16 cellular contexts compared by ENCODE assay signal in genomic region chr3:106827515-106828213, GRCh38.
DNase-seq lines count a peak whose midpoint lies in the region; ATAC-seq and TF ChIP-seq lines count a peak whose summit lies in the region.
"Had no signal": no experiment of that assay in that cellular context is flagged by ENCODE, and none has a peak within 500 bp of the region (broad histone marks: within the 10 kb centered on the region; RNA-seq: fewer than 3 reads in every experiment).

No MANE protein-coding gene starts in this region.

- H3K27me3 ChIP-seq in SJCRH30, result no peaks in the 10 kb centered on the region
- no peaks in the 10 kb centered on the region for H3K27me3 ChIP-seq in Peyer's patch

- peaks cover 17% of the 10 kb centered on the region for H3K9me3 Mint-ChIP-seq in T-helper 1 cell treated with Interleukin-12 subunit alpha and Interleukin-12 subunit beta and Interleukin-4 antibody, amounts not matched to agents 30 μg/mL and 1 μg/mL, for 36 hours

- no peak for DNase-seq in T-helper 1 cell
- DNase-seq in SJCRH30, result peak in 1 of 2 experiments; percentile 38
- peak; percentile 63 for DNase-seq in fibroblast of villous mesenchyme (ENCODE audit: low read depth)
- DNase-seq in renal cortical epithelial cell (ENCODE audit: low read depth), result peak; percentile 32
- no peak for DNase-seq in GF-D8 (lab: John Stamatoyannopoulos, UW)
- DNase-seq in Peyer's patch, result no peak
- DNase-seq: 8988T; activated CD4-positive, alpha-beta T cell treated with anti-CD3 and anti-CD28 coated beads for 48 hours; activated T-cell treated with anti-CD3 and anti-CD28 coated beads, Interleukin-2, amount 50 U/mL, for 24 hours; COR-L47; dermis blood vessel endothelial cell; stimulated activated naive CD4-positive, alpha-beta T cell; SW 1271 had no signal

- peaks cover 10% of the 10 kb centered on the region for H3K4me1 Mint-ChIP-seq in T-helper 1 cell treated with Interleukin-12 subunit alpha and Interleukin-12 subunit beta and Interleukin-4 antibody, amounts not matched to agents 30 μg/mL and 1 μg/mL, for 36 hours (ENCODE audit: low read depth)

- no peak for TF ChIP-seq POLR2A in Peyer's patch (IDR thresholded peaks at IDR 0.05)

- H3K36me3 Mint-ChIP-seq in T-helper 1 cell treated with Interleukin-12 subunit alpha and Interleukin-12 subunit beta and Interleukin-4 antibody, amounts not matched to agents 30 μg/mL and 1 μg/mL, for 36 hours (ENCODE audit: low read depth), result no peaks in the 10 kb centered on the region

- H3K4me1 ChIP-seq in SJCRH30 (peaks cover 60% of the 10 kb centered on the region), Peyer's patch (no peaks in the 10 kb centered on the region)

- ATAC-seq in GM18858 (IDR thresholded peaks at IDR 0.05; ENCODE audit: unreplicated experiment), result no peak

- H3K9me3 ChIP-seq in SJCRH30 (replicated peaks) (no peaks in the 10 kb centered on the region; the same call in 1 of the 2 replicates), Peyer's patch (no peaks in the 10 kb centered on the region)

- H3K4me3 Mint-ChIP-seq in T-helper 1 cell treated with Interleukin-12 subunit alpha and Interleukin-12 subunit beta and Interleukin-4 antibody, amounts not matched to agents 30 μg/mL and 1 μg/mL, for 36 hours, result no peak overlapping the region
- H3K4me3 Mint-ChIP-seq: activated T-cell treated with anti-CD3 and anti-CD28 coated beads, Interleukin-2, amount 50 U/mL, for 24 hours had no signal

- no peaks in the 10 kb centered on the region for H3K27me3 Mint-ChIP-seq in T-helper 1 cell treated with Interleukin-12 subunit alpha and Interleukin-12 subunit beta and Interleukin-4 antibody, amounts not matched to agents 30 μg/mL and 1 μg/mL, for 36 hours (ENCODE audit: low read depth)
- H3K27me3 Mint-ChIP-seq: activated T-cell treated with anti-CD3 and anti-CD28 coated beads, Interleukin-2, amount 50 U/mL, for 24 hours had no signal

- no peaks in the 10 kb centered on the region for H3K36me3 ChIP-seq in SJCRH30
- H3K36me3 ChIP-seq in Peyer's patch, result no peaks in the 10 kb centered on the region

- H3K4me3 ChIP-seq in SJCRH30 (peak overlapping the region; percentile 7; the same call in 1 of the 2 replicates), fibroblast of villous mesenchyme (ENCODE audit: low read depth, low read length) (no peak overlapping the region), Peyer's patch (no peak overlapping the region)
- H3K4me3 ChIP-seq: lung had no signal

- H3K27ac Mint-ChIP-seq in T-helper 1 cell treated with Interleukin-12 subunit alpha and Interleukin-12 subunit beta and Interleukin-4 antibody, amounts not matched to agents 30 μg/mL and 1 μg/mL, for 36 hours, result peak overlapping the region; percentile 15
- H3K27ac Mint-ChIP-seq: activated T-cell treated with anti-CD3 and anti-CD28 coated beads, Interleukin-2, amount 50 U/mL, for 24 hours had no signal

- peak overlapping the region; percentile 90 for H3K27ac ChIP-seq in SJCRH30
- H3K27ac ChIP-seq in Peyer's patch, result no peak overlapping the region

- TF ChIP-seq CTCF in fibroblast of villous mesenchyme (IDR thresholded peaks at IDR 0.05; ENCODE audit: insufficient read depth, low read depth, low read length) (no peak), Peyer's patch (IDR thresholded peaks at IDR 0.05) (no peak)

Comparison
In these comparisons a context has a peak if more than half of its experiments do, and no peak if none do; other contexts are left out.
1. DNase-seq: peak in fibroblast of villous mesenchyme (single experiment) and renal cortical epithelial cell (single experiment); none in T-helper 1 cell (0 of 5), GF-D8 (single experiment) and Peyer's patch (0 of 3).